ENCODE assay signal across 12 cellular contexts in the genomic region with DNA sequence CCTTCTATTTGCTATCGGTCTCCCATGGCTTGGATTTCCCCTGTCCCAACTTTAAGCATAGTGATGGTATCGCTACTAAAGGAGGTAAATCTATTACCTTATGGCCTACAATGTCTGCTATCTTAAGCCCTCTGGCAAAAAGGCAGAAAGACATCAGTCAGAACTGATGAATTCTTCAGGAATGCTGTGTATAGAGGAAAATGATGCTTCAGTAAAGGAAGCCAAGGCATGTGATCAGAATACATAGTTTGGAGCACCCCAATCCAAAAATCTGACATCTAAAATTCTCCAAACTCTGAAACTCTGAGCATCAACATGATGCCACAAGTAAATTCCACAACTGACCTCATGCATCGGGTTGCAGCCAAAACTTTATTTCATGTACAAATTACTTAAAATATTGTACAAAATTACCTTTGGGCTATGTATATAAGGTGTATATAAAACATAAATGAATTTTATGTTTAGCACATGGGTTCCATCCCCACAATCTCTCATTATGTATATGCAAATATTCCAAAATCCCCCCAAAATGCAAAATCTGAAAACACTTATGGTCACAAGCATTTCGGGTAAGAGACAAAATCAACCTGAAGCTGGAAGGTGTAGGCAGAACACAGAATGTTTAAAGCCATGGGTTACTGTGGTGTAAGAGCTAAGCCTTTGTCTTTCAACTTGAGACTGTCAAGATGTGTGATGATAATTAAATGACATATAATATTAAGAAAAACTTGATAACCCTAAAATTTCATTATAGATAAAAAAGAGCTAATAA.
DNase-seq lines count a peak whose midpoint lies in the region; ATAC-seq and TF ChIP-seq lines count a peak whose summit lies in the region.
"Had no signal": no experiment of that assay in that cellular context is flagged by ENCODE, and none has a peak within 500 bp of the region (broad histone marks: within the 10 kb centered on the region; RNA-seq: fewer than 3 reads in every experiment).

No MANE protein-coding gene starts in this region.

- 0 out of 2 replicates have a peak overlapping the region, but pooled peaks have one; percentile 34 for H2BK20ac ChIP-seq in IMR-90 (ENCODE audit: low read depth, low read length)

- POLR2A ChIA-PET in BJ (lab: Charles Lee), result no interaction called here
- POLR2A ChIA-PET in IMR-90 (lab: Charles Lee; ENCODE audit: unreplicated experiment), result no interaction called here

- no peak for TF ChIP-seq POLR2A in IMR-90 (IDR thresholded peaks at IDR 0.05; ENCODE audit: low read depth, low read length)

- H3K27ac Mint-ChIP-seq in activated CD4-positive, alpha-beta T cell treated with anti-CD3 and anti-CD28 coated beads, Interleukin-2, amount 10 ng/mL, durations not matched to agents 24 days and 14 days, result no peak overlapping the region

- H3K4me3 Mint-ChIP-seq in activated CD4-positive, alpha-beta T cell treated with anti-CD3 and anti-CD28 coated beads, Interleukin-2, amount 10 ng/mL, durations not matched to agents 24 days and 14 days, result no peak overlapping the region

- peak overlapping the region; percentile 53; the same call in 1 of the 2 replicates for H2BK120ac ChIP-seq in IMR-90 (ENCODE audit: low read depth, low read length)

- peak overlapping the region; percentile 70; the same call in 1 of the 2 replicates for H3K4me2 ChIP-seq in IMR-90 (ENCODE audit: low read depth, low read length)

- intact Hi-C loops in IMR-90 (cut with micrococcal nuclease), result loop anchor here (10.0 kb wide), 2 partner anchors 56 to 126 kb away; no protein-coding TSS in a partner anchor
- intact Hi-C loops in activated CD4-positive, alpha-beta T cell treated with anti-CD3 and anti-CD28 coated beads, Interleukin-2, amount 10 ng/mL, durations not matched to agents 24 days and 14 days (cut with micrococcal nuclease), result no loop called here

- TF ChIP-seq RAD21 in IMR-90 (IDR thresholded peaks at IDR 0.05; ENCODE audit: low read length), result no peak

- peaks cover 4% of the 10 kb centered on the region for H3K9me3 Mint-ChIP-seq in activated CD4-positive, alpha-beta T cell treated with anti-CD3 and anti-CD28 coated beads, Interleukin-2, amount 10 ng/mL, durations not matched to agents 24 days and 14 days

- no peak overlapping the region for H4K8ac ChIP-seq in IMR-90 (ENCODE audit: low read depth in 2 of 2, low read length in 2 of 2)

- H3K18ac ChIP-seq in IMR-90 (ENCODE audit: low read depth, low read length), result peak overlapping the region; percentile 77; the same call in 1 of the 2 replicates

- peaks cover 11% of the 10 kb centered on the region for H3K36me3 Mint-ChIP-seq in activated CD4-positive, alpha-beta T cell treated with anti-CD3 and anti-CD28 coated beads, Interleukin-2, amount 10 ng/mL, durations not matched to agents 24 days and 14 days (ENCODE audit: low read depth)

- no TSS peak for BruUV-seq in IMR-90 (replicated peaks; lab: Mats Ljungman, UMichigan)

- H2BK15ac ChIP-seq in IMR-90 (ENCODE audit: low read depth, low read length), result 0 out of 3 replicates have a peak overlapping the region, but pooled peaks have one; percentile 15

- CTCF ChIA-PET in BJ (lab: Yijun Ruan, JAX) (no interaction called here), IMR-90 (lab: Yijun Ruan, JAX) (no interaction called here)

- no peaks in the 10 kb centered on the region for H3K36me3 ChIP-seq in BJ (ENCODE audit: control insufficient read depth, insufficient read depth, low read length)
- no peaks in the 10 kb centered on the region for H3K36me3 ChIP-seq in IMR-90 (ENCODE audit: control insufficient read depth, insufficient read depth, low read length)

- H3K9me3 ChIP-seq in IMR-90 (ENCODE audit: control insufficient read depth, insufficient read depth, low read length), result no peaks in the 10 kb centered on the region

- H2BK5ac ChIP-seq in IMR-90 (ENCODE audit: low read depth, low read length, poor library complexity, severe bottlenecking), result peak overlapping the region; percentile 87

- H4K20me1 ChIP-seq in IMR-90 (ENCODE audit: insufficient read depth, low read length), result peaks cover 25% of the 10 kb centered on the region

- no peak overlapping the region for H3K4ac ChIP-seq in IMR-90 (ENCODE audit: low read depth, low read length)

- H2AK9ac ChIP-seq in IMR-90 (replicated peaks; ENCODE audit: low read depth, low read length, poor library complexity), result no peak overlapping the region

- H3K9ac ChIP-seq in IMR-90 (ENCODE audit: low read depth, low read length), result no peak overlapping the region

- no peaks in the 10 kb centered on the region for H3K27me3 Mint-ChIP-seq in activated CD4-positive, alpha-beta T cell treated with anti-CD3 and anti-CD28 coated beads, Interleukin-2, amount 10 ng/mL, durations not matched to agents 24 days and 14 days

- no peak overlapping the region for H2AK5ac ChIP-seq in IMR-90 (ENCODE audit: low read depth, low read length)

- TF ChIP-seq CTCF in BJ (IDR thresholded peaks at IDR 0.05; ENCODE audit: insufficient read depth, low read depth, low read length) (no peak), IMR-90 (conservative IDR thresholded peaks at IDR 0.05; ENCODE audit: low read depth, low read length) (no peak)

- H3K79me1 ChIP-seq in IMR-90 (ENCODE audit: low read depth in 1 of 2, low read length in 2 of 2), result peaks cover 8 to 61% of the 10 kb centered on the region in 2 experiments; a peak in 3 of 4 replicates

- peaks cover 7% of the 10 kb centered on the region for H3K9me1 ChIP-seq in IMR-90 (ENCODE audit: insufficient read depth, low read length)

- peak overlapping the region; percentile 20; the same call in 1 of the 2 replicates for H4K91ac ChIP-seq in IMR-90 (ENCODE audit: insufficient read depth, low read depth, low read length)

- ATAC-seq in IMR-90 (ENCODE audit: low read depth), result peak; percentile 79
- ATAC-seq in GM18502 (IDR thresholded peaks at IDR 0.05; ENCODE audit: poor library complexity, unreplicated experiment), result no peak

- H3K27me3 ChIP-seq in BJ (ENCODE audit: control insufficient read depth, insufficient read depth, low read length), result no peaks in the 10 kb centered on the region
- H3K27me3 ChIP-seq in IMR-90 (ENCODE audit: control insufficient read depth, insufficient read depth, low read length), result no peaks in the 10 kb centered on the region

- H3K4me1 Mint-ChIP-seq in activated CD4-positive, alpha-beta T cell treated with anti-CD3 and anti-CD28 coated beads, Interleukin-2, amount 10 ng/mL, durations not matched to agents 24 days and 14 days, result peaks cover 39% of the 10 kb centered on the region

- H3K4me1 ChIP-seq in IMR-90 (ENCODE audit: control insufficient read depth, insufficient read depth, low read length), result peaks cover 15% of the 10 kb centered on the region

- H3K56ac ChIP-seq in IMR-90 (ENCODE audit: extremely low read depth, insufficient read depth, low read length), result no peak overlapping the region

- no CpG with 5 or more reads among the region's 4 CpGs for WGBS in IMR-90 (ENCODE audit: extremely low coverage in 2 of 2, insufficient read length in 1 of 2), 2 experiments

- no peak overlapping the region for H2AFZ ChIP-seq in IMR-90 (replicated peaks; ENCODE audit: low read length, poor library complexity)

- H4K5ac ChIP-seq in IMR-90 (ENCODE audit: low read depth, low read length), result no peak overlapping the region

- dilution Hi-C loops in IMR-90 (cut with HindIII; ENCODE audit: low sequenced_read_pairs, unreplicated experiment), result no loop called here

- H3K4me3 ChIP-seq in BJ (ENCODE audit: low read depth, low read length) (no peak overlapping the region), IMR-90 (ENCODE audit: insufficient read depth, low read depth, low read length) (no peak overlapping the region)

- H3K23ac ChIP-seq in IMR-90 (ENCODE audit: low read depth, low read length), result no peak overlapping the region

- no peak overlapping the region; the same call in 1 of the 2 replicates for H3K14ac ChIP-seq in IMR-90 (replicated peaks; ENCODE audit: low read depth, low read length)

- in situ Hi-C loops in IMR-90 (cut with MboI; ENCODE audit: low sequenced_read_pairs), result no loop called here

- peak; percentile 12 for DNase-seq in BJ (ENCODE audit: low read depth)
- DNase-seq in IMR-90, result peak; percentile 84
- peak; percentile 54 for DNase-seq in astrocyte of the hippocampus (ENCODE audit: low read depth, low spot score)
- peak; percentile 30 for DNase-seq in kidney tubule cell (ENCODE audit: low spot score)
- DNase-seq in NCI-H2196 treated with DMSO at 0.1 percent for 48 hours (lab: John Stamatoyannopoulos, UW; ENCODE audit: unreplicated experiment), result no peak
- no peak for DNase-seq in activated gamma-delta T cell (lab: John Stamatoyannopoulos, UW)
- DNase-seq in activated CD4-positive, alpha-beta T cell treated with anti-CD3 and anti-CD28 coated beads, Interleukin-2, amount 10 ng/mL, durations not matched to agents 24 days and 14 days, result no peak
- DNase-seq: activated CD4-positive, alpha-beta T cell treated with anti-CD3 and anti-CD28 coated beads for 48 hours; activated naive CD4-positive, alpha-beta T cell treated with anti-CD3 and anti-CD28 coated beads, Interleukin-2, amount 50 U/mL, for 16 hours; SHP77; stimulated activated naive CD4-positive, alpha-beta T cell treated with Interleukin-2 at 50 U/mL for 16 hours had no signal

- peak overlapping the region; percentile 52; the same call in 1 of the 2 replicates for H3K27ac ChIP-seq in IMR-90 (ENCODE audit: insufficient read depth, low read length)

TF ChIP-seq in IMR-90, 13 proteins besides CTCF, POLR2A, EP300 and RAD21:
- TF ChIP-seq MAFK (IDR thresholded peaks at IDR 0.05; ENCODE audit: low read depth, low read length) (no peak), BHLHE40 (IDR thresholded peaks at IDR 0.05; ENCODE audit: low read depth, low read length) (peak; percentile 34; the same call in 1 of the 2 replicates)
- TF ChIP-seq, protein P1, sequence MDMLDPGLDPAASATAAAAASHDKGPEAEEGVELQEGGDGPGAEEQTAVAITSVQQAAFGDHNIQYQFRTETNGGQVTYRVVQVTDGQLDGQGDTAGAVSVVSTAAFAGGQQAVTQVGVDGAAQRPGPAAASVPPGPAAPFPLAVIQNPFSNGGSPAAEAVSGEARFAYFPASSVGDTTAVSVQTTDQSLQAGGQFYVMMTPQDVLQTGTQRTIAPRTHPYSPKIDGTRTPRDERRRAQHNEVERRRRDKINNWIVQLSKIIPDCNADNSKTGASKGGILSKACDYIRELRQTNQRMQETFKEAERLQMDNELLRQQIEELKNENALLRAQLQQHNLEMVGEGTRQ (IDR thresholded peaks at IDR 0.05; ENCODE audit: low read depth, low read length), result peak; percentile 40; the same call in 1 of the 2 replicates

Comparison
In these comparisons a context has a peak if more than half of its experiments do, and no peak if none do; other contexts are left out.
1. DNase-seq: peak in BJ (single experiment), IMR-90 (single experiment), astrocyte of the hippocampus (single experiment) and kidney tubule cell (single experiment); none in NCI-H2196 treated with DMSO at 0.1 percent for 48 hours (single experiment), activated gamma-delta T cell (single experiment) and activated CD4-positive, alpha-beta T cell treated with anti-CD3 and anti-CD28 coated beads, Interleukin-2, amount 10 ng/mL, durations not matched to agents 24 days and 14 days (single experiment).